ENCODE assay signal across 9 cellular contexts in genomic region chr1:248277876-248278275, GRCh38. TPM values are rescaled to one million over a fixed set of nuclear protein-coding genes. Genes with fewer than 3 reads are reported as not detected.
"Had no signal": no experiment of that assay in that cellular context is flagged by ENCODE, and none has a peak within 500 bp of the region (broad histone marks: within the 10 kb centered on the region; RNA-seq: fewer than 3 reads in every experiment).

Gene OR2T33 (minus strand): TSS chr1:248277976. CDS start chr1:248273814, 4,162 bp downstream.

- H3K27ac ChIP-seq: HL-60, KMS-11 had no signal

- DNase-seq: IMR-90, KBM-7, KG1 had no signal

- H3K9ac ChIP-seq: KMS-11 had no signal

- H3K27ac Mint-ChIP-seq: IgD-negative memory B cell had no signal

- ATAC-seq: HepG2, K562 had no signal

- H3K36me3 Mint-ChIP-seq: IgD-negative memory B cell had no signal

- H3K4me3 ChIP-seq: K562 had no signal

RNA-seq across cellular contexts. Expression of gene OR2T33, which starts in this region (rescaled TPM):
- total RNA-seq: HepG2, HT-29, IMR-90 had no signal
- polyA plus RNA-seq: HepG2, IgD-negative memory B cell, IMR-90 had no signal
